ENCODE assay signal across 22 cellular contexts in genomic region chr15:72967397-72967796, GRCh38.
"Had no signal": no experiment of that assay in that cellular context is flagged by ENCODE, and none has a peak within 500 bp of the region (broad histone marks: within the 10 kb centered on the region; RNA-seq: fewer than 3 reads in every experiment).

No MANE protein-coding gene starts in this region.

- ATAC-seq: activated CD8-positive, alpha-beta memory T cell treated with anti-CD3 and anti-CD28 coated beads, Interleukin-2, amount 10 ng/mL, durations not matched to agents 7 days and 5 days; activated naive CD8-positive, alpha-beta T cell treated with anti-CD3 and anti-CD28 coated beads, Interleukin-2, amount 50 U/mL, for 24 hours; left lung had no signal

- H3K4me3 Mint-ChIP-seq: activated CD4-positive, alpha-beta memory T cell treated with anti-CD3 and anti-CD28 coated beads, Interleukin-2, amount 10 ng/mL, durations not matched to agents 7 days and 5 days; activated CD8-positive, alpha-beta memory T cell treated with anti-CD3 and anti-CD28 coated beads, Interleukin-2, amount 10 ng/mL, durations not matched to agents 7 days and 5 days; activated naive CD4-positive, alpha-beta T cell treated with anti-CD3 and anti-CD28 coated beads, Interleukin-2, amount 10 ng/mL, durations not matched to agents 7 days and 5 days; activated naive CD8-positive, alpha-beta T cell treated with anti-CD3 and anti-CD28 coated beads, Interleukin-2, amount 50 U/mL, for 24 hours; activated T-cell treated with anti-CD3 and anti-CD28 coated beads, Interleukin-2, amount 50 U/mL, for 24 hours; dendritic cell treated with granulocyte-macrophage colony-stimulating factor and Interleukin-4, amounts not matched to agents 40 ng/mL and 50 ng/mL, for 4 days; T-cell had no signal

- H3K4me3 ChIP-seq: left lung, sigmoid colon, spleen, thyroid gland had no signal

- H3K9me3 Mint-ChIP-seq: activated naive CD8-positive, alpha-beta T cell treated with anti-CD3 and anti-CD28 coated beads, Interleukin-2, amount 50 U/mL, for 24 hours had no signal

- H3K27ac Mint-ChIP-seq: activated CD4-positive, alpha-beta memory T cell treated with anti-CD3 and anti-CD28 coated beads, Interleukin-2, amount 10 ng/mL, durations not matched to agents 7 days and 5 days; activated CD8-positive, alpha-beta memory T cell treated with anti-CD3 and anti-CD28 coated beads, Interleukin-2, amount 10 ng/mL, durations not matched to agents 7 days and 5 days; activated naive CD4-positive, alpha-beta T cell treated with anti-CD3 and anti-CD28 coated beads, Interleukin-2, amount 10 ng/mL, durations not matched to agents 7 days and 5 days; activated naive CD8-positive, alpha-beta T cell treated with anti-CD3 and anti-CD28 coated beads, Interleukin-2, amount 50 U/mL, for 24 hours; activated T-cell treated with anti-CD3 and anti-CD28 coated beads, Interleukin-2, amount 50 U/mL, for 24 hours; dendritic cell treated with granulocyte-macrophage colony-stimulating factor and Interleukin-4, amounts not matched to agents 40 ng/mL and 50 ng/mL, for 4 days had no signal

- H3K4me1 ChIP-seq: left lung, thyroid gland had no signal

- H3K9me2 ChIP-seq: SK-N-SH had no signal

- H3K9me3 ChIP-seq: sigmoid colon, SK-N-SH, thyroid gland had no signal

- DNase-seq: activated CD4-positive, alpha-beta memory T cell treated with anti-CD3 and anti-CD28 coated beads, Interleukin-2, amount 10 ng/mL, durations not matched to agents 7 days and 5 days; activated CD4-positive, alpha-beta T cell treated with anti-CD3 and anti-CD28 coated beads for 48 hours; activated CD4-positive, CD25-positive, alpha-beta regulatory T cell; activated CD8-positive, alpha-beta memory T cell treated with anti-CD3 and anti-CD28 coated beads, Interleukin-2, amount 10 ng/mL, durations not matched to agents 7 days and 5 days; activated naive CD4-positive, alpha-beta T cell treated with anti-CD3 and anti-CD28 coated beads, Interleukin-2, amount 10 ng/mL, durations not matched to agents 7 days and 5 days; activated naive CD8-positive, alpha-beta T cell treated with anti-CD3 and anti-CD28 coated beads, Interleukin-2, amount 50 U/mL, for 24 hours; activated T-cell treated with anti-CD3 and anti-CD28 coated beads, Interleukin-2, amount 50 U/mL, for 24 hours; anterior cingulate cortex; effector CD8-positive, alpha-beta T cell; kidney; left lung; midbrain; sigmoid colon; SK-N-SH; spleen; stimulated activated CD4-positive, alpha-beta T cell treated with anti-CD3 and anti-CD28 coated beads, Interleukin-4, amount 100 ng/mL, for 4 hours; stimulated activated naive CD4-positive, alpha-beta T cell treated with Interleukin-2 at 50 U/mL for 16 hours; thyroid gland had no signal

- H3K27ac ChIP-seq: left lung, sigmoid colon, thyroid gland had no signal

- FAIRE-seq: endothelial cell of umbilical vein, kidney, urothelium cell line had no signal

- H3K36me3 Mint-ChIP-seq: activated CD8-positive, alpha-beta memory T cell treated with anti-CD3 and anti-CD28 coated beads, Interleukin-2, amount 10 ng/mL, durations not matched to agents 7 days and 5 days; activated naive CD4-positive, alpha-beta T cell treated with anti-CD3 and anti-CD28 coated beads, Interleukin-2, amount 10 ng/mL, durations not matched to agents 7 days and 5 days; T-cell had no signal

- H3K36me3 ChIP-seq: left lung, sigmoid colon, spleen, thyroid gland had no signal

- H3K27me3 ChIP-seq: sigmoid colon, thyroid gland had no signal

- H3K4me1 Mint-ChIP-seq: activated naive CD4-positive, alpha-beta T cell treated with anti-CD3 and anti-CD28 coated beads, Interleukin-2, amount 10 ng/mL, durations not matched to agents 7 days and 5 days had no signal

- H3K4me2 ChIP-seq: SK-N-SH had no signal
